9 cellular contexts compared by ENCODE assay signal in the genomic region with DNA sequence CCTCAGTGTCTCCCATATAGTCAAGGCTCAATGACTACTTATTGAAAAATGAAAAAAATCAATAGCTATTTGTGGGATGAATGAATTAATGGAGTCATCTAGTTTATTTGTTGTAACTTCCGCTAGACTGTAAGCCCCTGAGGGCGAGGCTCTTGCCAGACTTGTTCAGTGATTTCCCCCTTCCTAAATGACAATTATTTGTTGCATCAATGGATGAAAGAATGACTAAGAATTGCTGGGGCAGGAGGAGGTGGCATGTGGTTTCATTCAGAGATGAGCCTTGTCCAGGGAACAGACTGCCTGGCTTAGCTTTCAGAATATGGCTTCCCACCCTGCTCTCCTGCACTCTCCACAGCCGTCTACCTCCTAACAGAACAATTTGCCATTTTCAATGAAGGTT. TPM values are rescaled to one million over a fixed set of nuclear protein-coding genes. Genes with fewer than 3 reads are reported as not detected.
DNase-seq lines count a peak whose midpoint lies in the region; ATAC-seq, FAIRE-seq and TF ChIP-seq lines count a peak whose summit lies in the region.
"Had no signal": no experiment of that assay in that cellular context is flagged by ENCODE, and none has a peak within 500 bp of the region (broad histone marks: within the 10 kb centered on the region; RNA-seq: fewer than 3 reads in every experiment).

No MANE protein-coding gene starts in this region.

- ATAC-seq in central memory CD8-positive, alpha-beta T cell (replicated peaks; ENCODE audit: extremely low read depth, poor library complexity, severe bottlenecking): peak; percentile 17
- ATAC-seq in gastrocnemius medialis: no peak
- ATAC-seq in HG03520 (IDR thresholded peaks at IDR 0.05; ENCODE audit: unreplicated experiment): no peak

- H3K4me3 Mint-ChIP-seq in central memory CD8-positive, alpha-beta T cell: peak overlapping the region; percentile 76

- H3K27ac ChIP-seq in gastrocnemius medialis: peak overlapping the region; percentile 75 to 92 (median 88)
- peak overlapping the region in 1 of 2 donors; percentile 86 for H3K27ac ChIP-seq in coronary artery

- no peaks in the 10 kb centered on the region for H3K27me3 Mint-ChIP-seq in central memory CD8-positive, alpha-beta T cell

- H3K36me3 ChIP-seq in gastrocnemius medialis: no peaks in the 10 kb centered on the region

- no peaks in the 10 kb centered on the region for H3K9me3 Mint-ChIP-seq in central memory CD8-positive, alpha-beta T cell

- DNase-seq in ELR (ENCODE audit: low read depth) (peak; percentile 53), NCI-H69 (lab: John Stamatoyannopoulos, UW) (peak; percentile 41), gastrocnemius medialis (no peak), coronary artery (ENCODE audit: low spot score) (no peak), GM19239 (ENCODE audit: insufficient read length, low spot score) (no peak)
- no peak for DNase-seq in central memory CD8-positive, alpha-beta T cell (ENCODE audit: low spot score in 2 of 2)
- DNase-seq: SW 1271 had no signal

- no peak overlapping the region for H3K4me3 ChIP-seq in gastrocnemius medialis
- H3K4me3 ChIP-seq in coronary artery: no peak overlapping the region
- H3K4me3 ChIP-seq: lung had no signal

- H3K36me3 Mint-ChIP-seq in central memory CD8-positive, alpha-beta T cell (ENCODE audit: insufficient read depth): peaks cover 21% of the 10 kb centered on the region

- FAIRE-seq in GM19239 (lab: Jason Lieb, UNC): no peak

- intact Hi-C loops in gastrocnemius medialis (cut with DNase I; ENCODE audit: low total_unique reads): loop anchor here (5.0 to 10.0 kb wide), 3 partner anchors 171 to 639 kb away; a partner anchor contains a TSS

- in situ Hi-C loops in gastrocnemius medialis (cut with MboI; ENCODE audit: low sequenced_read_pairs in 4 of 4): loop anchor here in 1 of 4 donors (10.0 to 25.0 kb wide), 2 partner anchors 159 to 356 kb away; a partner anchor contains a TSS

- peaks cover 40% of the 10 kb centered on the region for H3K4me1 Mint-ChIP-seq in central memory CD8-positive, alpha-beta T cell

- no peaks in the 10 kb centered on the region for H3K27me3 ChIP-seq in gastrocnemius medialis

- H3K27ac Mint-ChIP-seq in central memory CD8-positive, alpha-beta T cell (ENCODE audit: low read depth): peak overlapping the region; percentile 90

- H3K9me3 ChIP-seq in gastrocnemius medialis: no peaks in the 10 kb centered on the region

- no peak for TF ChIP-seq POLR2A in gastrocnemius medialis (IDR thresholded peaks at IDR 0.05)

- peaks cover 28 to 30% of the 10 kb centered on the region in 2 donors for H3K4me1 ChIP-seq in gastrocnemius medialis

- TF ChIP-seq CTCF in gastrocnemius medialis (IDR thresholded peaks at IDR 0.05 in 4 of 5, conservative IDR thresholded peaks at IDR 0.05 in 1 of 5) (no peak), coronary artery (IDR thresholded peaks at IDR 0.05) (no peak)

RNA-seq across cellular contexts. Expression of a gene that starts 1.1 kb away (rescaled TPM):
- 10 to 100 TPM; 31.6 to 41.3 (median 35.1) TPM for total RNA-seq in gastrocnemius medialis

RNA-seq across cellular contexts. Expression of a gene that starts 11.6 kb away (rescaled TPM):
- 10 to 100 TPM; 27.1 to 38.2 (median 33.7) TPM for total RNA-seq in gastrocnemius medialis

RNA-seq across cellular contexts. Expression of a gene that starts 24.5 kb away (rescaled TPM):
- total RNA-seq in gastrocnemius medialis: under 1 TPM in 1 of 4 donors, not detected in 3; 0.07 TPM

RNA-seq across cellular contexts. Expression of a gene that starts 36.6 kb away (rescaled TPM):
- total RNA-seq in gastrocnemius medialis: 10 to 100 TPM; 25.2 to 58.7 (median 51.9) TPM

Comparison
In these comparisons a context has a peak if more than half of its experiments do, and no peak if none do; other contexts are left out.
1. DNase-seq: peak in ELR (single experiment) and NCI-H69 (single experiment); none in central memory CD8-positive, alpha-beta T cell (0 of 2), gastrocnemius medialis (0 of 2), coronary artery (single experiment) and GM19239 (single experiment).